In the genomic region with DNA sequence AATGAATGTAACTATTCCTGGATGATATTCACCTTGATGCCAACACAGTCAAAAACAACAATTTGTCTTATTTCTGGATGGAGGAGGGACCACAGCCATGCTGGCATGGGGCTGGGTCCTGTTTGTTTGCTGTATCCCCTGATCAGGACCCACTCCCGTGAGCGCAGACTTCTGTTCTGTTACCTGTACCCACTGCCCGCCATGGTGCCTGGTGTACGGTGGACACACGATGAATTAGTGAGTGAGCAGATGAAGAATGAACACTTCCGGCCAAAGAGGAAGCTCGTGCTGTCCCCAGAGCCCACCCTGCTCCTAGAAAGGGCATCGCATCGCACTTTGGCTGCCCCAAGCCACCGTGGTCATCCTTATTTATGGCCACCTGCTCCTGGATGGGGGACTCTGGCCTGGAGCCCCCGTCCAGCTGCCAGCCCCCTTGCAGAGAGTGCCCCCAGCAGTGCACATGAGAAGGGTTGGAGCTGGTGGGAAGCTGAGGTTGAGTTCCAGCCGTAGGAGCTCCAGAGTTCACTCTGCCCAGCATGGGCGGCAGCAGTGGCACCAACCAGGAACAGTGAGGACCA, we compare ENCODE assay signal across 28 cellular contexts.
"Had no signal": no experiment of that assay in that cellular context is flagged by ENCODE, and none has a peak within 500 bp of the region (broad histone marks: within the 10 kb centered on the region; RNA-seq: fewer than 3 reads in every experiment).

No MANE protein-coding gene starts in this region.

- DNase-seq: effector CD4-positive, alpha-beta T cell; foreskin fibroblast; heart left ventricle; kidney; mesenchymal stem cell; mucosa of descending colon; naive B cell; psoas muscle; right lobe of liver; stimulated activated CD4-positive, alpha-beta T cell treated with anti-CD3 and anti-CD28 coated beads, Interleukin-2, amount 100 ng/mL, for 24 hours; stimulated activated CD4-positive, alpha-beta T cell treated with anti-CD3 and anti-CD28 coated beads, Interleukin-4, amount 100 ng/mL, for 24 hours; stimulated activated naive CD4-positive, alpha-beta T cell treated with Interleukin-2 at 50 U/mL for 16 hours; stomach; thyroid gland; trophoblast cell had no signal

- FAIRE-seq: colon, kidney had no signal

- H3K36me3 Mint-ChIP-seq: naive B cell; natural killer cell treated with Interleukin-12 subunit alpha and Interleukin-12 subunit beta and Interleukin-15 and Interleukin-18, amount 100 ng/mL, for 72 hours; stimulated activated effector memory CD8-positive, alpha-beta T cell treated with anti-CD3 and anti-CD28 coated beads, Interleukin-12 subunit alpha, Interleukin-12 subunit beta, amount 100 ng/mL, for 72 hours had no signal

- H3K9me3 ChIP-seq: gastroesophageal sphincter, mucosa of descending colon, psoas muscle, right lobe of liver, thyroid gland had no signal

- H3K79me2 ChIP-seq: hepatocyte, parathyroid adenoma had no signal

- ATAC-seq: esophagus mucosa; gastroesophageal sphincter; heart left ventricle; left lobe of liver; mucosa of descending colon; natural killer cell treated with Interleukin-12 subunit alpha and Interleukin-12 subunit beta and Interleukin-15 and Interleukin-18, amount 100 ng/mL, for 72 hours; psoas muscle; right lobe of liver; stimulated activated effector memory CD8-positive, alpha-beta T cell treated with anti-CD3 and anti-CD28 coated beads, Interleukin-12 subunit alpha, Interleukin-12 subunit beta, amount 100 ng/mL, for 72 hours had no signal

- H3K4me3 Mint-ChIP-seq: mesothelial cell of epicardium; naive B cell; natural killer cell treated with Interleukin-12 subunit alpha and Interleukin-12 subunit beta and Interleukin-15 and Interleukin-18, amount 100 ng/mL, for 72 hours; neural crest cell; stimulated activated effector memory CD8-positive, alpha-beta T cell treated with anti-CD3 and anti-CD28 coated beads, Interleukin-12 subunit alpha, Interleukin-12 subunit beta, amount 100 ng/mL, for 72 hours had no signal

- H3K9me3 Mint-ChIP-seq: natural killer cell treated with Interleukin-12 subunit alpha and Interleukin-12 subunit beta and Interleukin-15 and Interleukin-18, amount 100 ng/mL, for 72 hours; stimulated activated effector memory CD8-positive, alpha-beta T cell treated with anti-CD3 and anti-CD28 coated beads, Interleukin-12 subunit alpha, Interleukin-12 subunit beta, amount 100 ng/mL, for 72 hours had no signal

- H3K27me3 ChIP-seq: dorsolateral prefrontal cortex, heart left ventricle, hepatocyte, right lobe of liver, thyroid gland had no signal

- H3K4me3 ChIP-seq: dorsolateral prefrontal cortex, gastroesophageal sphincter, heart left ventricle, hepatocyte, mucosa of descending colon, psoas muscle, right lobe of liver, smooth muscle cell, stomach, thyroid gland had no signal

- H3K36me3 ChIP-seq: gastroesophageal sphincter, heart left ventricle, right lobe of liver, stomach had no signal

- H3K4me1 Mint-ChIP-seq: naive B cell; stimulated activated effector memory CD8-positive, alpha-beta T cell treated with anti-CD3 and anti-CD28 coated beads, Interleukin-12 subunit alpha, Interleukin-12 subunit beta, amount 100 ng/mL, for 72 hours had no signal

- H3K4me2 ChIP-seq: hepatocyte, smooth muscle cell had no signal

- H3K4me1 ChIP-seq: gastroesophageal sphincter, parathyroid adenoma, psoas muscle, right lobe of liver, stomach had no signal

- H2AFZ ChIP-seq: hepatocyte, parathyroid adenoma had no signal

- H3K9ac ChIP-seq: parathyroid adenoma had no signal

- H3K27ac ChIP-seq: dorsolateral prefrontal cortex, epithelial cell of prostate, gastroesophageal sphincter, heart left ventricle, hepatocyte, parathyroid adenoma, psoas muscle, right lobe of liver, stomach had no signal

- H3K27ac Mint-ChIP-seq: mesothelial cell of epicardium; naive B cell; natural killer cell treated with Interleukin-12 subunit alpha and Interleukin-12 subunit beta and Interleukin-15 and Interleukin-18, amount 100 ng/mL, for 72 hours; stimulated activated effector memory CD8-positive, alpha-beta T cell treated with anti-CD3 and anti-CD28 coated beads, Interleukin-12 subunit alpha, Interleukin-12 subunit beta, amount 100 ng/mL, for 72 hours had no signal
